In genomic region chr19:54189020-54189667, GRCh38 we compare ENCODE assay signal across 8 cellular contexts. TPM values are rescaled to one million over a fixed set of nuclear protein-coding genes. Genes with fewer than 3 reads are reported as not detected.
DNase-seq lines count a peak whose midpoint lies in the region; TF ChIP-seq lines count a peak whose summit lies in the region.

TSS of gene MBOAT7 (minus strand) at chr19:54189580. CDS start at chr19:54188508, 1,072 bp downstream.

- H3K27ac ChIP-seq in MM.1S (ENCODE audit: low read length): peak within 1 kb of the TSS; percentile 94
- H3K27ac ChIP-seq in tibial artery: peak within 1 kb of the TSS; percentile 92 to 97

- H3K4me1 ChIP-seq in MM.1S (ENCODE audit: low read length) (peaks cover 14% of the 10 kb centered on the region), tibial artery (peaks cover 4 to 24% (median 19%) of the 10 kb centered on the region in 4 donors)

- peak within 1 kb of the TSS; percentile 92 for H3K9ac ChIP-seq in MM.1S (ENCODE audit: low read length)

- peak within 1 kb of the TSS; percentile 71 for H3K4me2 ChIP-seq in MM.1S (ENCODE audit: low read depth, low read length)

- H3K4me3 ChIP-seq in H7 (ENCODE audit: insufficient read depth, low read depth, low read length) (peak within 1 kb of the TSS; percentile 90), MM.1S (ENCODE audit: low read length) (peak within 1 kb of the TSS; percentile 79), cardiac fibroblast (replicated peaks in 1 of 2; ENCODE audit: low read depth in 2 of 2, low read length in 2 of 2) (peak within 1 kb of the TSS; percentile 69 to 85), lower leg skin (ENCODE audit: low read depth, poor library complexity, severe bottlenecking) (peak within 1 kb of the TSS; percentile 74), tibial artery (peak within 1 kb of the TSS; percentile 71 to 82)

- H4K20me1 ChIP-seq in MM.1S (ENCODE audit: insufficient read depth, low read length): no peaks in the 10 kb centered on the region

- 0 to 1% methylated on average over 21 to 28 of the region's 64 CpGs for WGBS in lower leg skin, 2 donors

- no peaks in the 10 kb centered on the region for H3K9me3 ChIP-seq in MM.1S (replicated peaks; ENCODE audit: insufficient read depth, low read length)
- no peaks in the 10 kb centered on the region for H3K9me3 ChIP-seq in tibial artery

- H3K27me3 ChIP-seq in H7 (ENCODE audit: control insufficient read depth, insufficient read depth, low read length) (no peaks in the 10 kb centered on the region), MM.1S (replicated peaks; ENCODE audit: insufficient read depth, low read length) (no peaks in the 10 kb centered on the region), tibial artery (no peaks in the 10 kb centered on the region)

- DNase-seq in NCI-H345 treated with DMSO at 0.1 percent for 48 hours (lab: John Stamatoyannopoulos, UW; ENCODE audit: unreplicated experiment) (peak; percentile 39), NCI-H345 (lab: John Stamatoyannopoulos, UW) (no peak), H7 (no peak), MM.1S (peak; percentile 78), cardiac fibroblast (ENCODE audit: low read depth in 2 of 2) (no peak), lower leg skin (ENCODE audit: low spot score in 2 of 2) (no peak), tibial artery (no peak), SK-N-DZ (ENCODE audit: low spot score) (no peak)

- TF ChIP-seq CTCF in MM.1S (IDR thresholded peaks at IDR 0.05; ENCODE audit: low read length) (peak; percentile 42), cardiac fibroblast (IDR thresholded peaks at IDR 0.05; ENCODE audit: low read depth, low read length) (no peak), lower leg skin (IDR thresholded peaks at IDR 0.05) (no peak), tibial artery (IDR thresholded peaks at IDR 0.05) (peak in 1 of 2 experiments; percentile 45)

- H3K79me2 ChIP-seq in MM.1S (ENCODE audit: low read length): peaks cover 30% of the 10 kb centered on the region

- H2AFZ ChIP-seq in MM.1S (ENCODE audit: low read length): peak within 1 kb of the TSS; percentile 73

- no peaks in the 10 kb centered on the region for H3F3A ChIP-seq in MM.1S (ENCODE audit: insufficient read depth, low read length)

- H3K36me3 ChIP-seq in H7 (replicated peaks; ENCODE audit: control insufficient read depth, insufficient read depth, low read length) (peaks cover 15% of the 10 kb centered on the region), MM.1S (replicated peaks; ENCODE audit: insufficient read depth, low read length) (no peaks in the 10 kb centered on the region), tibial artery (peaks cover 8 to 26% (median 11%) of the 10 kb centered on the region in 3 donors)

- H3K9me2 ChIP-seq in MM.1S (replicated peaks; ENCODE audit: insufficient read depth, low read length): no peaks in the 10 kb centered on the region

- intact Hi-C loops in lower leg skin (cut with DNase I; ENCODE audit: low total_unique reads): no loop called here
- intact Hi-C loops in tibial artery (cut with DNase I; ENCODE audit: low total_unique reads): no loop called here

- no peak for TF ChIP-seq POLR2A in lower leg skin (IDR thresholded peaks at IDR 0.05)

RNA-seq across cellular contexts. Expression of gene MBOAT7, which starts in this region (rescaled TPM):
- 76.6 and 88.1 TPM in 2 replicates for total RNA-seq in H7 (2014; rRNA removed; shearing (Covaris generic))
- total RNA-seq in lower leg skin: 100 to 1,000 TPM in 1 of 4 donors, 10 to 100 TPM in 3; 57.4 to 117 (median 62.2) TPM
- polyA plus RNA-seq in SK-N-DZ (2014; cell fraction: cytosol; rRNA removed): 33.2 and 61.2 TPM in 2 replicates
- 35.2 and 35.3 TPM in 2 replicates for polyA plus RNA-seq in SK-N-DZ (2014; cell fraction: nucleus; rRNA removed)

Comparison
In these comparisons a context has a peak if more than half of its experiments do, and no peak if none do; other contexts are left out.
1. DNase-seq: peak in NCI-H345 treated with DMSO at 0.1 percent for 48 hours (single experiment) and MM.1S (single experiment); none in NCI-H345 (single experiment), H7 (single experiment), cardiac fibroblast (0 of 2), lower leg skin (0 of 2), tibial artery (0 of 2) and SK-N-DZ (single experiment).
2. Peak in every context shown above with its lines, with median percentiles within 50 percentile points of each other: H3K4me3 ChIP-seq.